1 cellular context compared by ENCODE assay signal in the genomic region with DNA sequence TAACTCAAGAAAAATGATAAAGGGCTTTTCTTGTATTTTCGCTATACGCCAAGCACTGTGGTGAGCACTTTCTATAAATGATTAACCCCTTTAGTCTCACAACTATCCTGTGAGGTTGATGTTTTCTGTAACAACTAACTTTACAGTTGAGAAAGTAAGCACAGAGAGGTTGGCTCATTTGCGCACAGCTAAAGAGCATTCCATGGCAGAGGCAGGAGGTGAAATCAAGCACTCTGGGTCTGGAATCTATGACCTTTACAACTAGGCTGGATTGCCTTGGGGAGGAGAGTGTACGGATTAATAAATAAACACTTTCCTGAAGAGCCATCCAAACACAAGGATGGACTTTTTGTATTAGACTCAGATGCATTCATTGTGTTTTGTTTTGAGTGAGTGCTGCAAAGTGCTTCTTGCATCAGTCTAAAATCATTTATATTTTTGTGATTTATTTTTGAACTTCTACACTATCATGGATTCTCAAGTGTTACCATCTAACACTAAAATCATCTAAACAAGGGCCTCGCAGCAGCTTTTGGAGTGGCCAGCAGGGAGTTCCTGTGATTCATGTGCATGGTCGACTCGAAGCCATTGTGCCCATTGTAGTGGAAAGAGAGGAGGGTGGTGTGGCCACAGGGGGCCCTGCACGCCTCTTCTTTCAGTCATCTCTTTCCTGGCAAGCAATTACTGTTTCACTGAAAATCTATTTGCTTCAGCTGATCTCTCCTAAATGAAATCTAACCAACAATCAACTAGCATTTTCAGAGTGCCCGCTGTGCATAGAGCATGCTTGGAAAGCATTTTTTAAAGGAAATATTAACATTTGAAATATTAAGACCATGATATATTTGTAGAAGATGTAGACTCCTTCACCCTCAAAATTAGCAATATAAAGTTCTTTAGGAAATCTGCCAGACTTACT.
TF ChIP-seq lines count a peak whose summit lies in the region.

No MANE protein-coding gene starts in this region.

TF ChIP-seq in H1, 55 proteins besides CTCF, POLR2A, EP300 and RAD21:
- TF ChIP-seq ASH2L (IDR thresholded peaks at IDR 0.05; ENCODE audit: low read length) (peak; percentile 31), SRF (IDR thresholded peaks at IDR 0.05; ENCODE audit: low read depth, low read length) (no peak), NANOG (IDR thresholded peaks at IDR 0.05; ENCODE audit: insufficient read depth, low read depth, low read length, poor library complexity, severe bottlenecking) (peak; percentile 92), BRCA1 (IDR thresholded peaks at IDR 0.05; ENCODE audit: low read depth, low read length) (no peak), CEBPB (IDR thresholded peaks at IDR 0.05; ENCODE audit: low read depth, low read length) (no peak), GABPA (IDR thresholded peaks at IDR 0.05; ENCODE audit: borderline replicate concordance, insufficient read depth, low read length) (no peak), KDM1A (IDR thresholded peaks at IDR 0.05; ENCODE audit: borderline replicate concordance, low read length) (no peak), SP1 (IDR thresholded peaks at IDR 0.05; ENCODE audit: low read depth, low read length) (peak; percentile 69; the same call in 1 of the 2 replicates), MAFK (IDR thresholded peaks at IDR 0.05; ENCODE audit: low read depth, low read length) (no peak), SAP30 (IDR thresholded peaks at IDR 0.05; ENCODE audit: insufficient read depth, insufficient replicate concordance, low read length) (no peak), CREB1 (IDR thresholded peaks at IDR 0.05) (0 out of 2 replicates have a peak, but pooled peaks have one; percentile 12), NRF1 (IDR thresholded peaks at IDR 0.05; ENCODE audit: low read depth, low read length) (no peak), TBP (IDR thresholded peaks at IDR 0.05; ENCODE audit: low read depth, low read length) (no peak), CHD2 (IDR thresholded peaks at IDR 0.05; ENCODE audit: low read length) (no peak), HDAC6 (IDR thresholded peaks at IDR 0.05; ENCODE audit: low read depth, low read length) (no peak), RXRA (IDR thresholded peaks at IDR 0.05; ENCODE audit: insufficient read depth, low read depth, low read length) (no peak), TEAD4 (IDR thresholded peaks at IDR 0.05; ENCODE audit: low read depth, low read length) (no peak), BCL11A (IDR thresholded peaks at IDR 0.05; ENCODE audit: low read depth in 2 of 2, low read length in 2 of 2) (peak in 1 of 2 experiments; percentile 67), GTF2F1 (IDR thresholded peaks at IDR 0.05; ENCODE audit: borderline replicate concordance, low read depth, low read length) (no peak), RNF2 (IDR thresholded peaks at IDR 0.05; ENCODE audit: borderline replicate concordance, low read depth, low read length, missing control alignments, poor library complexity, severe bottlenecking) (no peak), KDM5A (IDR thresholded peaks at IDR 0.05; ENCODE audit: low read length) (no peak), BACH1 (IDR thresholded peaks at IDR 0.05; ENCODE audit: low read length) (no peak), EGR1 (IDR thresholded peaks at IDR 0.05; ENCODE audit: borderline replicate concordance, low read depth, low read length) (no peak), CTBP2 (IDR thresholded peaks at IDR 0.05; ENCODE audit: borderline replicate concordance, insufficient read depth, insufficient read length, low read length) (no peak), HDAC2 (IDR thresholded peaks at IDR 0.05; ENCODE audit: borderline replicate concordance in 1 of 2, low read depth in 2 of 2, low read length in 2 of 2) (peak; percentile 44 to 91; a peak in 1 of 4 replicates), EZH2 (IDR thresholded peaks at IDR 0.05; ENCODE audit: low read depth, low read length, severe bottlenecking) (no peak), SP4 (IDR thresholded peaks at IDR 0.05; ENCODE audit: low read length) (no peak), PHF8 (conservative IDR thresholded peaks at IDR 0.05; ENCODE audit: low read depth, low read length) (no peak), SP2 (IDR thresholded peaks at IDR 0.05; ENCODE audit: low read length) (no peak), POLR2AphosphoS5 (IDR thresholded peaks at IDR 0.05; ENCODE audit: low read depth, low read length) (no peak), JUND (IDR thresholded peaks at IDR 0.05; ENCODE audit: low read length) (no peak; the same call in 1 of the 2 replicates), SIX5 (IDR thresholded peaks at IDR 0.05; ENCODE audit: low read depth, low read length) (no peak), RFX5 (IDR thresholded peaks at IDR 0.05; ENCODE audit: borderline replicate concordance, low read depth, low read length) (no peak), CBX5 (IDR thresholded peaks at IDR 0.05; ENCODE audit: low read depth, low read length) (no peak), YY1 (IDR thresholded peaks at IDR 0.05; ENCODE audit: low read depth, low read length) (peak; percentile 74), FOSL1 (IDR thresholded peaks at IDR 0.05; ENCODE audit: insufficient read depth, low read depth, low read length) (no peak), CBX8 (IDR thresholded peaks at IDR 0.05; ENCODE audit: borderline replicate concordance, low read depth, low read length) (no peak), JUN (IDR thresholded peaks at IDR 0.05; ENCODE audit: low read depth, low read length) (no peak), POU5F1 (IDR thresholded peaks at IDR 0.05; ENCODE audit: low read depth, low read length) (no peak), CHD1 (IDR thresholded peaks at IDR 0.05; ENCODE audit: low read depth, low read length) (no peak), RBBP5 (IDR thresholded peaks at IDR 0.05; ENCODE audit: borderline replicate concordance, low read depth, low read length) (no peak), SIN3A (conservative IDR thresholded peaks at IDR 0.05 in 1 of 2, IDR thresholded peaks at IDR 0.05 in 1 of 2; ENCODE audit: low read depth in 1 of 2, low read length in 2 of 2) (no peak), SUZ12 (IDR thresholded peaks at IDR 0.05; ENCODE audit: low read length) (no peak), TAF7 (optimal IDR thresholded peaks at IDR 0.05; ENCODE audit: borderline replicate concordance, low read depth, low read length) (no peak), KDM4A (IDR thresholded peaks at IDR 0.05; ENCODE audit: low read depth, low read length, severe bottlenecking) (no peak), ZNF274 (IDR thresholded peaks at IDR 0.05; ENCODE audit: borderline replicate concordance, extremely low read depth, low read length) (no peak), TCF12 (IDR thresholded peaks at IDR 0.05; ENCODE audit: low read depth, low read length) (peak; percentile 79; the same call in 1 of the 2 replicates), TAF1 (IDR thresholded peaks at IDR 0.05; ENCODE audit: low read depth, low read length) (0 out of 2 replicates have a peak, but pooled peaks have one; percentile 18), SIRT6 (IDR thresholded peaks at IDR 0.05; ENCODE audit: low read length) (no peak)
- TF ChIP-seq, protein P1, sequence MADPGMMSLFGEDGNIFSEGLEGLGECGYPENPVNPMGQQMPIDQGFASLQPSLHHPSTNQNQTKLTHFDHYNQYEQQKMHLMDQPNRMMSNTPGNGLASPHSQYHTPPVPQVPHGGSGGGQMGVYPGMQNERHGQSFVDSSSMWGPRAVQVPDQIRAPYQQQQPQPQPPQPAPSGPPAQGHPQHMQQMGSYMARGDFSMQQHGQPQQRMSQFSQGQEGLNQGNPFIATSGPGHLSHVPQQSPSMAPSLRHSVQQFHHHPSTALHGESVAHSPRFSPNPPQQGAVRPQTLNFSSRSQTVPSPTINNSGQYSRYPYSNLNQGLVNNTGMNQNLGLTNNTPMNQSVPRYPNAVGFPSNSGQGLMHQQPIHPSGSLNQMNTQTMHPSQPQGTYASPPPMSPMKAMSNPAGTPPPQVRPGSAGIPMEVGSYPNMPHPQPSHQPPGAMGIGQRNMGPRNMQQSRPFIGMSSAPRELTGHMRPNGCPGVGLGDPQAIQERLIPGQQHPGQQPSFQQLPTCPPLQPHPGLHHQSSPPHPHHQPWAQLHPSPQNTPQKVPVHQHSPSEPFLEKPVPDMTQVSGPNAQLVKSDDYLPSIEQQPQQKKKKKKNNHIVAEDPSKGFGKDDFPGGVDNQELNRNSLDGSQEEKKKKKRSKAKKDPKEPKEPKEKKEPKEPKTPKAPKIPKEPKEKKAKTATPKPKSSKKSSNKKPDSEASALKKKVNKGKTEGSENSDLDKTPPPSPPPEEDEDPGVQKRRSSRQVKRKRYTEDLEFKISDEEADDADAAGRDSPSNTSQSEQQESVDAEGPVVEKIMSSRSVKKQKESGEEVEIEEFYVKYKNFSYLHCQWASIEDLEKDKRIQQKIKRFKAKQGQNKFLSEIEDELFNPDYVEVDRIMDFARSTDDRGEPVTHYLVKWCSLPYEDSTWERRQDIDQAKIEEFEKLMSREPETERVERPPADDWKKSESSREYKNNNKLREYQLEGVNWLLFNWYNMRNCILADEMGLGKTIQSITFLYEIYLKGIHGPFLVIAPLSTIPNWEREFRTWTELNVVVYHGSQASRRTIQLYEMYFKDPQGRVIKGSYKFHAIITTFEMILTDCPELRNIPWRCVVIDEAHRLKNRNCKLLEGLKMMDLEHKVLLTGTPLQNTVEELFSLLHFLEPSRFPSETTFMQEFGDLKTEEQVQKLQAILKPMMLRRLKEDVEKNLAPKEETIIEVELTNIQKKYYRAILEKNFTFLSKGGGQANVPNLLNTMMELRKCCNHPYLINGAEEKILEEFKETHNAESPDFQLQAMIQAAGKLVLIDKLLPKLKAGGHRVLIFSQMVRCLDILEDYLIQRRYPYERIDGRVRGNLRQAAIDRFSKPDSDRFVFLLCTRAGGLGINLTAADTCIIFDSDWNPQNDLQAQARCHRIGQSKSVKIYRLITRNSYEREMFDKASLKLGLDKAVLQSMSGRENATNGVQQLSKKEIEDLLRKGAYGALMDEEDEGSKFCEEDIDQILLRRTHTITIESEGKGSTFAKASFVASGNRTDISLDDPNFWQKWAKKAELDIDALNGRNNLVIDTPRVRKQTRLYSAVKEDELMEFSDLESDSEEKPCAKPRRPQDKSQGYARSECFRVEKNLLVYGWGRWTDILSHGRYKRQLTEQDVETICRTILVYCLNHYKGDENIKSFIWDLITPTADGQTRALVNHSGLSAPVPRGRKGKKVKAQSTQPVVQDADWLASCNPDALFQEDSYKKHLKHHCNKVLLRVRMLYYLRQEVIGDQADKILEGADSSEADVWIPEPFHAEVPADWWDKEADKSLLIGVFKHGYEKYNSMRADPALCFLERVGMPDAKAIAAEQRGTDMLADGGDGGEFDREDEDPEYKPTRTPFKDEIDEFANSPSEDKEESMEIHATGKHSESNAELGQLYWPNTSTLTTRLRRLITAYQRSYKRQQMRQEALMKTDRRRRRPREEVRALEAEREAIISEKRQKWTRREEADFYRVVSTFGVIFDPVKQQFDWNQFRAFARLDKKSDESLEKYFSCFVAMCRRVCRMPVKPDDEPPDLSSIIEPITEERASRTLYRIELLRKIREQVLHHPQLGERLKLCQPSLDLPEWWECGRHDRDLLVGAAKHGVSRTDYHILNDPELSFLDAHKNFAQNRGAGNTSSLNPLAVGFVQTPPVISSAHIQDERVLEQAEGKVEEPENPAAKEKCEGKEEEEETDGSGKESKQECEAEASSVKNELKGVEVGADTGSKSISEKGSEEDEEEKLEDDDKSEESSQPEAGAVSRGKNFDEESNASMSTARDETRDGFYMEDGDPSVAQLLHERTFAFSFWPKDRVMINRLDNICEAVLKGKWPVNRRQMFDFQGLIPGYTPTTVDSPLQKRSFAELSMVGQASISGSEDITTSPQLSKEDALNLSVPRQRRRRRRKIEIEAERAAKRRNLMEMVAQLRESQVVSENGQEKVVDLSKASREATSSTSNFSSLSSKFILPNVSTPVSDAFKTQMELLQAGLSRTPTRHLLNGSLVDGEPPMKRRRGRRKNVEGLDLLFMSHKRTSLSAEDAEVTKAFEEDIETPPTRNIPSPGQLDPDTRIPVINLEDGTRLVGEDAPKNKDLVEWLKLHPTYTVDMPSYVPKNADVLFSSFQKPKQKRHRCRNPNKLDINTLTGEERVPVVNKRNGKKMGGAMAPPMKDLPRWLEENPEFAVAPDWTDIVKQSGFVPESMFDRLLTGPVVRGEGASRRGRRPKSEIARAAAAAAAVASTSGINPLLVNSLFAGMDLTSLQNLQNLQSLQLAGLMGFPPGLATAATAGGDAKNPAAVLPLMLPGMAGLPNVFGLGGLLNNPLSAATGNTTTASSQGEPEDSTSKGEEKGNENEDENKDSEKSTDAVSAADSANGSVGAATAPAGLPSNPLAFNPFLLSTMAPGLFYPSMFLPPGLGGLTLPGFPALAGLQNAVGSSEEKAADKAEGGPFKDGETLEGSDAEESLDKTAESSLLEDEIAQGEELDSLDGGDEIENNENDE (IDR thresholded peaks at IDR 0.05; ENCODE audit: insufficient replicate concordance, low read length), result peak; percentile 32
- TF ChIP-seq, protein P2, sequence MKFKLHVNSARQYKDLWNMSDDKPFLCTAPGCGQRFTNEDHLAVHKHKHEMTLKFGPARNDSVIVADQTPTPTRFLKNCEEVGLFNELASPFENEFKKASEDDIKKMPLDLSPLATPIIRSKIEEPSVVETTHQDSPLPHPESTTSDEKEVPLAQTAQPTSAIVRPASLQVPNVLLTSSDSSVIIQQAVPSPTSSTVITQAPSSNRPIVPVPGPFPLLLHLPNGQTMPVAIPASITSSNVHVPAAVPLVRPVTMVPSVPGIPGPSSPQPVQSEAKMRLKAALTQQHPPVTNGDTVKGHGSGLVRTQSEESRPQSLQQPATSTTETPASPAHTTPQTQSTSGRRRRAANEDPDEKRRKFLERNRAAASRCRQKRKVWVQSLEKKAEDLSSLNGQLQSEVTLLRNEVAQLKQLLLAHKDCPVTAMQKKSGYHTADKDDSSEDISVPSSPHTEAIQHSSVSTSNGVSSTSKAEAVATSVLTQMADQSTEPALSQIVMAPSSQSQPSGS (IDR thresholded peaks at IDR 0.05; ENCODE audit: low read length), result no peak
- TF ChIP-seq, protein P3, sequence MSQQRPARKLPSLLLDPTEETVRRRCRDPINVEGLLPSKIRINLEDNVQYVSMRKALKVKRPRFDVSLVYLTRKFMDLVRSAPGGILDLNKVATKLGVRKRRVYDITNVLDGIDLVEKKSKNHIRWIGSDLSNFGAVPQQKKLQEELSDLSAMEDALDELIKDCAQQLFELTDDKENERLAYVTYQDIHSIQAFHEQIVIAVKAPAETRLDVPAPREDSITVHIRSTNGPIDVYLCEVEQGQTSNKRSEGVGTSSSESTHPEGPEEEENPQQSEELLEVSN (IDR thresholded peaks at IDR 0.05), result peak; percentile 64
- TF ChIP-seq, protein P4, sequence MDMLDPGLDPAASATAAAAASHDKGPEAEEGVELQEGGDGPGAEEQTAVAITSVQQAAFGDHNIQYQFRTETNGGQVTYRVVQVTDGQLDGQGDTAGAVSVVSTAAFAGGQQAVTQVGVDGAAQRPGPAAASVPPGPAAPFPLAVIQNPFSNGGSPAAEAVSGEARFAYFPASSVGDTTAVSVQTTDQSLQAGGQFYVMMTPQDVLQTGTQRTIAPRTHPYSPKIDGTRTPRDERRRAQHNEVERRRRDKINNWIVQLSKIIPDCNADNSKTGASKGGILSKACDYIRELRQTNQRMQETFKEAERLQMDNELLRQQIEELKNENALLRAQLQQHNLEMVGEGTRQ (IDR thresholded peaks at IDR 0.05; ENCODE audit: low read length), result no peak
- TF ChIP-seq, protein P5, sequence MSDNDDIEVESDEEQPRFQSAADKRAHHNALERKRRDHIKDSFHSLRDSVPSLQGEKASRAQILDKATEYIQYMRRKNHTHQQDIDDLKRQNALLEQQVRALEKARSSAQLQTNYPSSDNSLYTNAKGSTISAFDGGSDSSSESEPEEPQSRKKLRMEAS (IDR thresholded peaks at IDR 0.05), result peak; percentile 77
- TF ChIP-seq, protein P6, sequence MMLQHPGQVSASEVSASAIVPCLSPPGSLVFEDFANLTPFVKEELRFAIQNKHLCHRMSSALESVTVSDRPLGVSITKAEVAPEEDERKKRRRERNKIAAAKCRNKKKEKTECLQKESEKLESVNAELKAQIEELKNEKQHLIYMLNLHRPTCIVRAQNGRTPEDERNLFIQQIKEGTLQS (IDR thresholded peaks at IDR 0.05; ENCODE audit: insufficient read depth, low read depth, low read length), result no peak
TF ChIP-seq in H1: peak in this region for 12.
